In the genomic region with DNA sequence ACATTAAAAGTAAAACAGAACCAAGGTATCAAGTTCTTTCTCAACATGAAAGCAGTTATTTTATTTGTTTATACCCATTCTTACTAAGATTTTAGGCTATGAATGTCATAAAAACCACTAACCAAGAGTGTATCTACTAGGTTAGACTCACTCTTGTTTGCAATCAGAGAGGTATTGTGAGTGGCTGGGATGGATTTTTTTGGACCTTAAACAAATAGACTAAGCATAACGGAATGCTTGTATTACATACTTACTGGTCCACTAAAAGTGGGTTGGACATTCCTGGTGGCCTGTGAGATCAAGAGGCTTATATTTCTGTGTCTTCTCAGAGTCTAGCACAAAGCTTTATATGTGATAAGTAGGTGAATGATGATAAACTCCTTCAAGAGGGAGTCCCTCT, we compare ENCODE assay signal across 27 cellular contexts. TPM values are rescaled to one million over a fixed set of nuclear protein-coding genes. Genes with fewer than 3 reads are reported as not detected.
DNase-seq lines count a peak whose midpoint lies in the region; ATAC-seq and TF ChIP-seq lines count a peak whose summit lies in the region.
"Had no signal": no experiment of that assay in that cellular context is flagged by ENCODE, and none has a peak within 500 bp of the region (broad histone marks: within the 10 kb centered on the region; RNA-seq: fewer than 3 reads in every experiment).

No MANE protein-coding gene starts in this region.

- no peaks in the 10 kb centered on the region for H3K36me3 Mint-ChIP-seq in MCF 10A (ENCODE audit: insufficient read depth, unreplicated experiment)
- H3K36me3 Mint-ChIP-seq: T-cell had no signal

- CTCF ChIA-PET in mammary epithelial cell (lab: Charles Lee; ENCODE audit: low non-redundant PET) = no interaction called here
- CTCF ChIA-PET in MCF 10A (lab: Yijun Ruan, JAX) = interaction anchor here (0.6 to 3.1 kb wide), 6 partner anchors 13 to 519 kb away, joined by 3 to 16 read pairs (median 4); no protein-coding TSS in a partner anchor
- CTCF ChIA-PET in PC-3 (lab: Charles Lee) = no interaction called here

- no peak overlapping the region for H3K27ac Mint-ChIP-seq in MCF 10A (ENCODE audit: low read depth, unreplicated experiment)
- H3K27ac Mint-ChIP-seq: activated CD8-positive, alpha-beta T cell treated with anti-CD3 and anti-CD28 coated beads, Interleukin-2, amount 10 ng/mL, durations not matched to agents 7 days and 5 days; dendritic cell treated with granulocyte-macrophage colony-stimulating factor and Interleukin-4, amounts not matched to agents 40 ng/mL and 50 ng/mL, for 4 days; T-cell had no signal

- no peaks in the 10 kb centered on the region for H3K27me3 ChIP-seq in mammary epithelial cell (ENCODE audit: insufficient read depth, low read length)
- H3K27me3 ChIP-seq in PC-3 (ENCODE audit: low read length) = no peaks in the 10 kb centered on the region
- H3K27me3 ChIP-seq in MG63 = no peaks in the 10 kb centered on the region
- H3K27me3 ChIP-seq: BLaER1 treated with 17β-estradiol and CSF1 and Interleukin-3, amounts not matched to agents 10 nM and 100 nM; Peyer's patch; right lobe of liver had no signal

- no peaks in the 10 kb centered on the region for H3K27me3 Mint-ChIP-seq in MCF 10A (ENCODE audit: insufficient read depth, unreplicated experiment)
- H3K27me3 Mint-ChIP-seq: dendritic cell treated with granulocyte-macrophage colony-stimulating factor and Interleukin-4, amounts not matched to agents 40 ng/mL and 50 ng/mL, for 4 days had no signal

- peak; percentile 31 for DNase-seq in mammary epithelial cell
- no peak for DNase-seq in MCF 10A (ENCODE audit: unreplicated experiment)
- DNase-seq in PC-3 = peak; percentile 41
- DNase-seq in fibroblast of mammary gland (ENCODE audit: low read depth) = peak; percentile 38
- DNase-seq in MG63 = no peak
- no peak for DNase-seq in NCI-H2029 treated with DMSO at 0.1 percent for 48 hours (lab: John Stamatoyannopoulos, UW)
- DNase-seq in anterior cingulate cortex (lab: John Stamatoyannopoulos, UW) = no peak
- DNase-seq: activated CD4-positive, CD25-positive, alpha-beta regulatory T cell treated with anti-CD3 and anti-CD28 coated beads, Interleukin-2, amount 50 U/mL, for 72 hours; activated CD8-positive, alpha-beta T cell treated with anti-CD3 and anti-CD28 coated beads, Interleukin-2, amount 10 ng/mL, durations not matched to agents 7 days and 5 days; activated gamma-delta T cell; activated T-cell treated with anti-CD3 and anti-CD28 coated beads for 4 hours; COR-L47; DND-41; glutamatergic neuron; kidney glomerular epithelial cell; MM.1S; NCI-H524; Peyer's patch; posterior cingulate gyrus; right lobe of liver; stimulated activated naive CD8-positive, alpha-beta T cell treated with anti-CD3 and anti-CD28 coated beads, Interleukin-15, Interleukin-2, amounts not matched to agents 100 U/mL and 50 U/mL, for 24 hours; T-cell had no signal

- no TSS peak for BruUV-seq in mammary epithelial cell (replicated peaks; lab: Mats Ljungman, UMichigan)
- BruUV-seq in MCF 10A (replicated peaks; lab: Mats Ljungman, UMichigan) = no TSS peak
- BruUV-seq in PC-3 (replicated peaks; lab: Mats Ljungman, UMichigan) = no TSS peak

- H3K9ac ChIP-seq in mammary epithelial cell (ENCODE audit: insufficient read depth, low read length) = no peak overlapping the region
- H3K9ac ChIP-seq in PC-3 (ENCODE audit: low read length) = no peak overlapping the region
- H3K9ac ChIP-seq: BLaER1 treated with 17β-estradiol and CSF1 and Interleukin-3, amounts not matched to agents 10 nM and 100 nM had no signal

- H3K4me3 Mint-ChIP-seq in MCF 10A (ENCODE audit: unreplicated experiment) = no peak overlapping the region
- H3K4me3 Mint-ChIP-seq: activated CD8-positive, alpha-beta T cell treated with anti-CD3 and anti-CD28 coated beads, Interleukin-2, amount 10 ng/mL, durations not matched to agents 7 days and 5 days; dendritic cell treated with granulocyte-macrophage colony-stimulating factor and Interleukin-4, amounts not matched to agents 40 ng/mL and 50 ng/mL, for 4 days; neural crest cell; T-cell had no signal

- no peaks in the 10 kb centered on the region for H3K9me3 Mint-ChIP-seq in MCF 10A (ENCODE audit: unreplicated experiment)
- H3K9me3 Mint-ChIP-seq: dendritic cell treated with granulocyte-macrophage colony-stimulating factor and Interleukin-4, amounts not matched to agents 40 ng/mL and 50 ng/mL, for 4 days; T-cell had no signal

- H3K4me1 ChIP-seq in mammary epithelial cell (ENCODE audit: insufficient read depth, low read length) (peaks cover 18% of the 10 kb centered on the region), PC-3 (ENCODE audit: insufficient read depth, low read length) (no peaks in the 10 kb centered on the region)
- H3K4me1 ChIP-seq: BLaER1 treated with 17β-estradiol and CSF1 and Interleukin-3, amounts not matched to agents 10 nM and 100 nM; Peyer's patch; right lobe of liver had no signal

- peak overlapping the region; percentile 12 for H2AFZ ChIP-seq in mammary epithelial cell (ENCODE audit: low read depth, low read length)
- no peak overlapping the region for H2AFZ ChIP-seq in PC-3 (ENCODE audit: low read length)

- no peaks in the 10 kb centered on the region for H4K20me1 ChIP-seq in mammary epithelial cell (ENCODE audit: insufficient read depth, low read length)
- H4K20me1 ChIP-seq in PC-3 (ENCODE audit: low read length) = no peaks in the 10 kb centered on the region
- H4K20me1 ChIP-seq: BLaER1 treated with 17β-estradiol and CSF1 and Interleukin-3, amounts not matched to agents 10 nM and 100 nM had no signal

- TF ChIP-seq CTCF in mammary epithelial cell (conservative IDR thresholded peaks at IDR 0.05 in 1 of 2, IDR thresholded peaks at IDR 0.05 in 1 of 2; ENCODE audit: extremely low read depth in 1 of 2, insufficient read depth in 1 of 2, low read depth in 1 of 2, low read length in 2 of 2) (no peak), MCF 10A (IDR thresholded peaks at IDR 0.05; ENCODE audit: unreplicated experiment) (no peak), PC-3 (conservative IDR thresholded peaks at IDR 0.05; ENCODE audit: low read depth, low read length) (no peak), fibroblast of mammary gland (conservative IDR thresholded peaks at IDR 0.05; ENCODE audit: control insufficient read depth, insufficient read depth, low read depth, low read length) (no peak)

- no peaks in the 10 kb centered on the region for H3K36me3 ChIP-seq in mammary epithelial cell (ENCODE audit: insufficient read depth, low read length)
- no peaks in the 10 kb centered on the region for H3K36me3 ChIP-seq in PC-3 (ENCODE audit: low read depth, low read length)
- no peaks in the 10 kb centered on the region for H3K36me3 ChIP-seq in MG63
- H3K36me3 ChIP-seq: BLaER1 treated with 17β-estradiol and CSF1 and Interleukin-3, amounts not matched to agents 10 nM and 100 nM; Peyer's patch; right lobe of liver had no signal

- POLR2A ChIA-PET in MCF 10A (lab: Yijun Ruan, JAX) = interaction anchor here (1.0 to 1.5 kb wide), 2 partner anchors 10 to 147 kb away, joined by 3 to 4 read pairs; a partner anchor contains a TSS
- POLR2A ChIA-PET in PC-3 (lab: Charles Lee; ENCODE audit: unreplicated experiment) = no interaction called here

- H3K27ac ChIP-seq in mammary epithelial cell (ENCODE audit: insufficient read depth, low read depth, low read length) = no peak overlapping the region
- H3K27ac ChIP-seq in PC-3 (ENCODE audit: low read length) = no peak overlapping the region
- H3K27ac ChIP-seq: 22Rv1; BLaER1 treated with 17β-estradiol and CSF1 and Interleukin-3, amounts not matched to agents 10 nM and 100 nM; Peyer's patch; right lobe of liver had no signal

- in situ Hi-C loops in mammary epithelial cell (cut with MboI; ENCODE audit: low sequenced_read_pairs in 2 of 2) = no loop called here

- no peak overlapping the region for H3K4me3 ChIP-seq in mammary epithelial cell (replicated peaks in 1 of 3; ENCODE audit: insufficient read depth in 1 of 3, low read depth in 2 of 3, low read length in 3 of 3)
- H3K4me3 ChIP-seq in PC-3 (ENCODE audit: low read length) = no peak overlapping the region
- H3K4me3 ChIP-seq in fibroblast of mammary gland (ENCODE audit: control insufficient read depth, low read depth, low read length) = no peak overlapping the region
- no peak overlapping the region for H3K4me3 ChIP-seq in MG63
- H3K4me3 ChIP-seq: BLaER1 treated with 17β-estradiol and CSF1 and Interleukin-3, amounts not matched to agents 10 nM and 100 nM; Peyer's patch; right lobe of liver had no signal

- intact Hi-C loops in mammary epithelial cell (cut with micrococcal nuclease) = no loop called here
- intact Hi-C loops in MCF 10A (cut with micrococcal nuclease) = no loop called here
- intact Hi-C loops in PC-3 (cut with micrococcal nuclease) = no loop called here

- dilution Hi-C loops in mammary epithelial cell (cut with HindIII; ENCODE audit: low sequenced_read_pairs) = loop anchor here (5.0 to 10.0 kb wide), 2 partner anchors 39 to 246 kb away; no protein-coding TSS in a partner anchor

- no peaks in the 10 kb centered on the region for H3K9me2 ChIP-seq in PC-3 (replicated peaks; ENCODE audit: low read length)

- H3K9me3 ChIP-seq in mammary epithelial cell (replicated peaks; ENCODE audit: insufficient read depth, low read length) (no peaks in the 10 kb centered on the region), PC-3 (ENCODE audit: low read length) (no peaks in the 10 kb centered on the region), MG63 (no peaks in the 10 kb centered on the region)
- H3K9me3 ChIP-seq: BLaER1 treated with 17β-estradiol and CSF1 and Interleukin-3, amounts not matched to agents 10 nM and 100 nM; Peyer's patch; right lobe of liver had no signal

- H3K79me2 ChIP-seq in mammary epithelial cell (ENCODE audit: insufficient read depth, low read length) (no peaks in the 10 kb centered on the region), PC-3 (ENCODE audit: low read length) (no peaks in the 10 kb centered on the region)

- H3K4me1 Mint-ChIP-seq in MCF 10A (ENCODE audit: insufficient read depth, unreplicated experiment) = peaks cover 11% of the 10 kb centered on the region
- H3K4me1 Mint-ChIP-seq: neural crest cell, T-cell had no signal

- H3K4me2 ChIP-seq in mammary epithelial cell (ENCODE audit: insufficient read depth, low read depth, low read length) = no peak overlapping the region
- H3K4me2 ChIP-seq in PC-3 (ENCODE audit: low read length) = no peak overlapping the region
- H3K4me2 ChIP-seq: BLaER1 treated with 17β-estradiol and CSF1 and Interleukin-3, amounts not matched to agents 10 nM and 100 nM had no signal

- 50% methylated on average over 1 of the region's 1 CpG for WGBS in mammary epithelial cell (ENCODE audit: low coverage, missing lambda C conversion rate)

- H3F3A ChIP-seq in PC-3 (ENCODE audit: low read length, unreplicated experiment) = no peaks in the 10 kb centered on the region

- peak; percentile 45; the same call in 1 of the 2 replicates for ATAC-seq in PC-3
- ATAC-seq in GM18870 (IDR thresholded peaks at IDR 0.05; ENCODE audit: unreplicated experiment) = no peak
- ATAC-seq: activated CD8-positive, alpha-beta T cell treated with anti-CD3 and anti-CD28 coated beads, Interleukin-2, amount 10 ng/mL, durations not matched to agents 7 days and 5 days; right lobe of liver; stimulated activated naive CD8-positive, alpha-beta T cell treated with anti-CD3 and anti-CD28 coated beads, Interleukin-15, Interleukin-2, amounts not matched to agents 100 U/mL and 50 U/mL, for 24 hours; T-cell had no signal

RNA-seq across cellular contexts. Expression of a gene that starts 32.6 kb away (rescaled TPM):
- total RNA-seq in mammary epithelial cell = 10 to 100 TPM; 26.9 to 37.8 TPM
- polyA plus RNA-seq in mammary epithelial cell = 17.9 TPM
- polyA minus RNA-seq in mammary epithelial cell = 22.7 TPM
- 34.5 and 39.7 TPM in 2 replicates for total RNA-seq in MCF 10A (2022)
- total RNA-seq in PC-3 (2014; rRNA removed) = 10.6 and 10.7 TPM in 2 replicates
- total RNA-seq in MG63 (2014; rRNA removed; shearing (Covaris generic); ENCODE audit: low replicate concordance) = 13.2 and 24.7 TPM in 2 replicates

RNA-seq across cellular contexts. Expression of a gene that starts 50.7 kb away (rescaled TPM):
- total RNA-seq in mammary epithelial cell (under 1 TPM in 1 of 2 donors, not detected in 1; 0.17 TPM), MCF 10A (2022) (0.21 and 0.52 TPM in 2 replicates), PC-3 (2014; rRNA removed) (not detected in 2 replicates)
- 0.07 TPM for polyA plus RNA-seq in mammary epithelial cell
- polyA minus RNA-seq in mammary epithelial cell = not detected
- total RNA-seq in MG63 (2014; rRNA removed; shearing (Covaris generic); ENCODE audit: low replicate concordance) = 0.47 and 0.49 TPM in 2 replicates

Comparison
In these comparisons a context has a peak if more than half of its experiments do, and no peak if none do; other contexts are left out.
1. DNase-seq: peak in mammary epithelial cell (single experiment), PC-3 (single experiment) and fibroblast of mammary gland (single experiment); none in MCF 10A (single experiment), MG63 (single experiment), NCI-H2029 treated with DMSO at 0.1 percent for 48 hours (single experiment) and anterior cingulate cortex (0 of 58).